ENCODE assay signal across 22 cellular contexts in the genomic region with DNA sequence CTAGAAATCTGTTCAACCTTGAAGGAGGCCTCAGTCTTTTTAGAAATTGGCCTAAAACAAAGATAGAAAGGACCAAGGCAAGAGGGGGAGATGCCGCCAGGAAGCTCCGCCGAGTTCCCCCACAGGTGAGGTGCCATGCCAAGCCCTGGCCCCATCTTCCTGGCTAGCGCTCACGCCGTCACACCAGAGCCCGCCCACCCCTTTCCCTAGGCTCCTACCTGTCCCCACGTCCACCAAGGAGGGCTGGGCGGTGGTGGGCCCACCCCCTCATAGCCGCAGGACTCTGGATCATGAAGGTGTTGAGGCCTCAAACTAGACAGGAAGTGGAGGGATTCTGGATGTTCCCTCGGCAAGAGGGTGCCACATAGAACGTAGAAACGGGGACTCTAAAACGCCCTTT. TPM values are rescaled to one million over a fixed set of nuclear protein-coding genes. Genes with fewer than 3 reads are reported as not detected.
DNase-seq lines count a peak whose midpoint lies in the region; ATAC-seq and TF ChIP-seq lines count a peak whose summit lies in the region.
"Had no signal": no experiment of that assay in that cellular context is flagged by ENCODE, and none has a peak within 500 bp of the region (broad histone marks: within the 10 kb centered on the region; RNA-seq: fewer than 3 reads in every experiment).

No MANE protein-coding gene starts in this region.

- H3K9me3 ChIP-seq in BLaER1 (no peaks in the 10 kb centered on the region), skeletal muscle satellite cell (replicated peaks; ENCODE audit: low read length) (no peaks in the 10 kb centered on the region), upper lobe of left lung (no peaks in the 10 kb centered on the region)
- H3K9me3 ChIP-seq: SK-N-SH had no signal

- H3K27me3 ChIP-seq in BLaER1 = no peaks in the 10 kb centered on the region
- peaks cover 8% of the 10 kb centered on the region for H3K27me3 ChIP-seq in skeletal muscle satellite cell (ENCODE audit: control insufficient read depth, insufficient read depth, low read length)
- H3K27me3 ChIP-seq in upper lobe of left lung = no peaks in the 10 kb centered on the region

- no peak overlapping the region for H3K4me3 Mint-ChIP-seq in chondrocyte (ENCODE audit: unreplicated experiment)
- H3K4me3 Mint-ChIP-seq: CD4-positive, alpha-beta T cell had no signal

- no peaks in the 10 kb centered on the region for H3K27me3 Mint-ChIP-seq in chondrocyte (ENCODE audit: low read depth)
- H3K27me3 Mint-ChIP-seq: CD4-positive, alpha-beta T cell had no signal

- H3K4me2 ChIP-seq in BLaER1 (no peak overlapping the region), skeletal muscle satellite cell (ENCODE audit: low read length) (no peak overlapping the region)
- H3K4me2 ChIP-seq: SK-N-SH had no signal

- no peak for TF ChIP-seq CTCF in chondrocyte (IDR thresholded peaks at IDR 0.05)
- no peak for TF ChIP-seq CTCF in upper lobe of left lung (IDR thresholded peaks at IDR 0.05)

- H3K27ac ChIP-seq in BLaER1 (peak overlapping the region; percentile 28; the same call in 1 of the 2 replicates), upper lobe of left lung (no peak overlapping the region)

- peak; percentile 62 for DNase-seq in Right ventricle myocardium inferior (ENCODE audit: missing footprints)
- DNase-seq in Right ventricle myocardium superior = no peak
- peak; percentile 68 for DNase-seq in chondrocyte (ENCODE audit: low spot score)
- no peak for DNase-seq in upper lobe of left lung
- no peak for DNase-seq in T-helper 2 cell
- no peak for DNase-seq in T-helper 9 cell
- DNase-seq: 8988T; CD4-positive, alpha-beta T cell; NCI-H1105 treated with DMSO at 0.1 percent for 48 hours; NCI-H146; NCI-H2029; NCI-H2227 treated with DMSO at 0.1 percent for 48 hours; NCI-H526 treated with DMSO at 0.1 percent for 48 hours; RPMI8226; SK-N-SH had no signal

- TF ChIP-seq POLR2A in upper lobe of left lung (IDR thresholded peaks at IDR 0.05) = no peak

- peaks cover 10% of the 10 kb centered on the region for H3K4me1 Mint-ChIP-seq in chondrocyte (ENCODE audit: low read depth)

- no peak overlapping the region for H3K4me3 ChIP-seq in BLaER1
- no peak overlapping the region for H3K4me3 ChIP-seq in skeletal muscle satellite cell (ENCODE audit: low read length)
- no peak overlapping the region for H3K4me3 ChIP-seq in upper lobe of left lung
- H3K4me3 ChIP-seq: K562 had no signal

- peak overlapping the region; percentile 69 for H3K27ac Mint-ChIP-seq in chondrocyte (ENCODE audit: unreplicated experiment)
- H3K27ac Mint-ChIP-seq: CD4-positive, alpha-beta T cell had no signal

- 85 to 89% methylated on average over 7 to 14 of the region's 14 CpGs for WGBS in upper lobe of left lung, 2 donors

- H4K20me1 ChIP-seq in BLaER1 = 0 out of 2 replicates have a peak, but pooled peaks cover 5% of the 10 kb centered on the region

- intact Hi-C loops in Right ventricle myocardium inferior (cut with DNase I) (no loop called here), Right ventricle myocardium superior (cut with DNase I) (no loop called here)

- H3K9ac ChIP-seq in BLaER1 (0 out of 2 replicates have a peak overlapping the region, but pooled peaks have one; percentile 10), skeletal muscle satellite cell (ENCODE audit: low read depth, low read length) (peak overlapping the region; percentile 69)
- H3K9ac ChIP-seq: SK-N-SH had no signal

- no peaks in the 10 kb centered on the region for H3K9me3 Mint-ChIP-seq in chondrocyte (ENCODE audit: low read depth)
- H3K9me3 Mint-ChIP-seq: CD4-positive, alpha-beta T cell had no signal

- H3K4me1 ChIP-seq in BLaER1 (peaks cover 23% of the 10 kb centered on the region), skeletal muscle satellite cell (ENCODE audit: control insufficient read depth, insufficient read depth, low read length) (peaks cover 18% of the 10 kb centered on the region), upper lobe of left lung (peaks cover 0 to 4% (median 0%) of the 10 kb centered on the region in 4 donors)

- H3K36me3 Mint-ChIP-seq in chondrocyte (ENCODE audit: low read depth) = peaks cover 6% of the 10 kb centered on the region

- ATAC-seq in Right ventricle myocardium inferior (no peak), Right ventricle myocardium superior (ENCODE audit: poor library complexity) (no peak), upper lobe of left lung (ENCODE audit: low FRiP score in 2 of 2) (no peak)
- ATAC-seq: K562 had no signal

- TF ChIP-seq EP300 in upper lobe of left lung (IDR thresholded peaks at IDR 0.05) = no peak

- H3K36me3 ChIP-seq in BLaER1 (peaks cover 71% of the 10 kb centered on the region), skeletal muscle satellite cell (ENCODE audit: insufficient read depth, low read length) (peaks cover 27% of the 10 kb centered on the region), upper lobe of left lung (peaks cover 9 to 66% (median 37%) of the 10 kb centered on the region in 4 donors)

RNA-seq across cellular contexts. Expression of gene CCDC27, which starts 15.5 kb away (rescaled TPM):
- total RNA-seq in Right ventricle myocardium inferior (not detected), Right ventricle myocardium superior (not detected), chondrocyte (not detected in 3 replicates), upper lobe of left lung (not detected)
- under 0.01 TPM in 1 of 2 replicates, not detected in the other for total RNA-seq in skeletal muscle satellite cell (2012; rRNA removed)
- total RNA-seq: CD4-positive, alpha-beta T cell; HT1080; LHCN-M2; MCF 10A; NCI-H460 had no signal

RNA-seq across cellular contexts. Expression of gene SMIM1, which starts 35.8 kb away (rescaled TPM):
- 13.0 TPM for total RNA-seq in Right ventricle myocardium inferior
- 17.3 TPM for total RNA-seq in Right ventricle myocardium superior
- total RNA-seq in chondrocyte = 0.72 to 1.00 TPM in 2 of 3 replicates, not detected in the other
- not detected in 2 replicates for total RNA-seq in skeletal muscle satellite cell (2012; rRNA removed)
- 10 to 100 TPM in 4 of 6 donors, 1 to 10 TPM in 2; 2.8 to 20.8 (median 13.5) TPM for total RNA-seq in upper lobe of left lung
- total RNA-seq: LHCN-M2, MCF 10A, NCI-H460 had no signal

RNA-seq across cellular contexts. Expression of gene LRRC47, which starts 59.6 kb away (rescaled TPM):
- 54.5 TPM for total RNA-seq in Right ventricle myocardium inferior
- 54.7 TPM for total RNA-seq in Right ventricle myocardium superior
- total RNA-seq in chondrocyte = 44.0 to 45.8 TPM (median 45.7 TPM) in 3 replicates
- 23.8 and 27.3 TPM in 2 replicates for total RNA-seq in skeletal muscle satellite cell (2012; rRNA removed)
- total RNA-seq in upper lobe of left lung = 10 to 100 TPM; 30.3 to 63.9 (median 39.3) TPM

Comparison
In these comparisons a context has a peak if more than half of its experiments do, and no peak if none do; other contexts are left out.
1. DNase-seq: peak in Right ventricle myocardium inferior (single experiment) and chondrocyte (single experiment); none in Right ventricle myocardium superior (single experiment), upper lobe of left lung (0 of 2), T-helper 2 cell (0 of 5) and T-helper 9 cell (single experiment).